ENCODE assay signal across 17 cellular contexts in the genomic region with DNA sequence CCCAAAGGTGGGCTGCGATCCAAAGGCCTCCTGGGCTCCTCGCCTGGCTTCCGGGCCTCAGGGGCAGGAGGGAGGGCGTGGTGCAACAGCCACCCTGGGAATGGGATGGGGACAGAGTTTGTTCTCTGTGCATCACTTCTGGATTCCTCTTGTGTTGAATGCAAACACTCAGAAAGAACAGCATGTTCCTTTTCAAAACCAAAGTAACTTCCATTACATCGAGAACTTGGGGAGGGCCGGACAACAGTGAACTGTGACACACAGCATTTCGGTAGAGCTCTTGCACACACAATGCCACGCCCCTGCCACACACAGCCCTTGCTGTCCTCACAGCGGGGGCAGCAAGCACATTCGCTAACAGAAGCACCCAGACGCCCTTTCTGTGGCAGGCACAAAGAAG. TPM values are rescaled to one million over a fixed set of nuclear protein-coding genes. Genes with fewer than 3 reads are reported as not detected.
DNase-seq lines count a peak whose midpoint lies in the region; ATAC-seq, FAIRE-seq and TF ChIP-seq lines count a peak whose summit lies in the region.
"Had no signal": no experiment of that assay in that cellular context is flagged by ENCODE, and none has a peak within 500 bp of the region (broad histone marks: within the 10 kb centered on the region; RNA-seq: fewer than 3 reads in every experiment).

No MANE protein-coding gene starts in this region.

- H3K4me2 ChIP-seq in parathyroid adenoma (ENCODE audit: low read length), result peak overlapping the region; percentile 58

- DNase-seq in NCI-H2107 treated with DMSO at 0.1 percent for 48 hours (lab: John Stamatoyannopoulos, UW; ENCODE audit: unreplicated experiment), result peak; percentile 34
- DNase-seq in esophagus squamous epithelium (lab: John Stamatoyannopoulos, UW), result no peak
- no peak for DNase-seq in RCC 7860 (ENCODE audit: low spot score)
- DNase-seq in G401 (ENCODE audit: low spot score), result no peak
- DNase-seq in activated T-cell treated with anti-CD3 and anti-CD28 coated beads for 4 hours, result no peak
- DNase-seq: activated CD4-positive, CD25-positive, alpha-beta regulatory T cell treated with anti-CD3 and anti-CD28 coated beads, Interleukin-2, amount 50 U/mL, for 72 hours; activated T-cell treated with anti-CD3 and anti-CD28 coated beads, Interleukin-2, amount 50 U/mL, for 72 hours; left cardiac atrium; NCI-H526; stimulated activated CD4-positive, alpha-beta T cell treated with anti-CD3 and anti-CD28 coated beads, Interleukin-4, amount 100 ng/mL, for 4 hours had no signal

- H3K9ac ChIP-seq in parathyroid adenoma, result no peak overlapping the region

- 48 to 78% methylated on average over 10 to 11 of the region's 11 CpGs for WGBS in esophagus squamous epithelium, 2 donors

- H3K27ac ChIP-seq in 22Rv1 (peak overlapping the region; percentile 93), esophagus squamous epithelium (peak overlapping the region; percentile 24 to 85 (median 72)), parathyroid adenoma (peak overlapping the region; percentile 84)
- H3K27ac ChIP-seq: cardiac muscle cell, esophagus muscularis mucosa, HL-60 had no signal

- ATAC-seq in HG02763 (IDR thresholded peaks at IDR 0.05; ENCODE audit: unreplicated experiment), result no peak
- ATAC-seq: activated T-cell treated with anti-CD3 and anti-CD28 coated beads, Interleukin-2, amount 50 U/mL, for 72 hours had no signal

- H3K27me3 ChIP-seq in esophagus squamous epithelium (no peaks in the 10 kb centered on the region), parathyroid adenoma (ENCODE audit: control insufficient read depth, insufficient read depth, low read length) (no peaks in the 10 kb centered on the region)
- H3K27me3 ChIP-seq: cardiac muscle cell, esophagus muscularis mucosa, MG63 had no signal

- intact Hi-C loops in esophagus squamous epithelium (cut with DNase I), result no loop called here

- TF ChIP-seq POLR2A in esophagus squamous epithelium (IDR thresholded peaks at IDR 0.05), result no peak

- H2AFZ ChIP-seq in parathyroid adenoma, result no peak overlapping the region

- TF ChIP-seq CTCF in 22Rv1 (IDR thresholded peaks at IDR 0.05) (no peak), esophagus squamous epithelium (IDR thresholded peaks at IDR 0.05) (no peak), parathyroid adenoma (IDR thresholded peaks at IDR 0.05) (no peak)

- no peak overlapping the region for H3K4me3 ChIP-seq in esophagus squamous epithelium
- H3K4me3 ChIP-seq in parathyroid adenoma (ENCODE audit: low read depth, low read length), result no peak overlapping the region
- H3K4me3 ChIP-seq: cardiac muscle cell, esophagus muscularis mucosa, MG63 had no signal

- peaks cover 0 to 22% (median 0%) of the 10 kb centered on the region in 3 donors for H3K4me1 ChIP-seq in esophagus squamous epithelium
- H3K4me1 ChIP-seq in parathyroid adenoma, result peaks cover 14% of the 10 kb centered on the region
- H3K4me1 ChIP-seq: esophagus muscularis mucosa had no signal

- in situ Hi-C loops in G401 (cut with HindIII; ENCODE audit: low sequenced_read_pairs), result no loop called here

- H3K9me3 ChIP-seq in esophagus squamous epithelium (no peaks in the 10 kb centered on the region), parathyroid adenoma (ENCODE audit: control insufficient read depth, low read length) (no peaks in the 10 kb centered on the region)
- H3K9me3 ChIP-seq: esophagus muscularis mucosa, MG63 had no signal

- H3K36me3 ChIP-seq in esophagus squamous epithelium (no peaks in the 10 kb centered on the region), parathyroid adenoma (ENCODE audit: control insufficient read depth, insufficient read depth, low read length) (no peaks in the 10 kb centered on the region)
- H3K36me3 ChIP-seq: cardiac muscle cell had no signal

- no peak for FAIRE-seq in RCC 7860 (lab: Jason Lieb, UNC)

- no peaks in the 10 kb centered on the region for H3K79me2 ChIP-seq in parathyroid adenoma

RNA-seq across cellular contexts. Expression of a gene that starts 36.1 kb away (rescaled TPM):
- total RNA-seq in esophagus squamous epithelium, result 100 to 1,000 TPM in 2 of 4 donors, 10 to 100 TPM in 2; 72.8 to 302 (median 143) TPM
- 333 and 346 TPM in 2 replicates for total RNA-seq in G401 (2014; rRNA removed; shearing (Covaris generic))
